ENCODE assay signal across 24 cellular contexts in the genomic region with DNA sequence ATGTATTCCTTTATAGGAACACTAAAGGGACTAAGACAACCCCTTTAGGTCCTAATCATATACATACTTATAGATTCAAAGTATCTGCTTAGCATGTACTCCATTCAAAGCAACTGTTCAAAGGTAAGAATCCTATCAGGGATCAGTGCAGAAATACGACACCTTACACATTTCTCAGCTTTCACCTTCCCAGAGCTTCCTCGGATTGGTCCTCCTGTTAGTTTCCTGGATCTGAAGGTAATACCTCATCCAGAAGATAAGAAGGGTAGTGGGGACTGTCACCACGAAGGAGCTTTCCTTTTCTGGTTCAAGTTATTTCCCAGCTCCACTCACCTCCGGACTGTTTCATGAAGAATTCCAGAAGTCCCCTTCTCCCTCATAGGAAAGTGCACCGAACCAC. TPM values are rescaled to one million over a fixed set of nuclear protein-coding genes. Genes with fewer than 3 reads are reported as not detected.
A peak's percentile ranks its signal among the peaks of the same experiment; 100 is the strongest.
DNase-seq lines count a peak whose midpoint lies in the region; ATAC-seq and TF ChIP-seq lines count a peak whose summit lies in the region.
"Had no signal": no experiment of that assay in that cellular context is flagged by ENCODE, and none has a peak within 500 bp of the region (broad histone marks: within the 10 kb centered on the region; RNA-seq: fewer than 3 reads in every experiment).

No MANE protein-coding gene starts in this region.

- DNase-seq in MCF 10A (ENCODE audit: unreplicated experiment) (no peak), mammary epithelial cell (no peak), NCI-H2171 (lab: John Stamatoyannopoulos, UW) (peak; percentile 48), UCSD-AML1 (lab: John Stamatoyannopoulos, UW; ENCODE audit: unreplicated experiment) (no peak)
- DNase-seq in stimulated activated naive B cell treated with anti-CD40 and anti-IgM and Interleukin-4, amounts not matched to agents 10 μg/mL and 1 μg/mL and 100 μg/mL, for 72 hours = no peak
- DNase-seq: activated CD4-positive, alpha-beta T cell treated with anti-CD3 and anti-CD28 coated beads, Interleukin-2, amount 50 U/mL, for 48 hours; activated naive CD4-positive, alpha-beta T cell treated with anti-CD3 and anti-CD28 coated beads for 36 hours; activated T-cell treated with anti-CD3 and anti-CD28 coated beads for 4 hours; CD8-positive, alpha-beta T cell; effector memory CD4-positive, alpha-beta T cell; head of caudate nucleus; kidney; NCI-H1417 treated with DMSO at 0.1 percent for 48 hours; NCI-H446 treated with DMSO at 0.1 percent for 48 hours; right cardiac atrium; T-helper 1 cell; transverse colon had no signal

- no peak for ATAC-seq in stimulated activated naive B cell treated with anti-CD40 and anti-IgM and Interleukin-4, amounts not matched to agents 10 μg/mL and 1 μg/mL and 100 μg/mL, for 72 hours (replicated peaks)
- ATAC-seq in HG02678 (IDR thresholded peaks at IDR 0.05; ENCODE audit: unreplicated experiment) = no peak
- no peak for ATAC-seq in HG03139 (IDR thresholded peaks at IDR 0.05; ENCODE audit: unreplicated experiment)
- ATAC-seq: CD8-positive, alpha-beta T cell had no signal

- H3K9me3 ChIP-seq in mammary epithelial cell (replicated peaks; ENCODE audit: insufficient read depth, low read length) (no peaks in the 10 kb centered on the region), iPS-20b (ENCODE audit: insufficient read depth, low read depth, low read length) (no peaks in the 10 kb centered on the region)
- H3K9me3 ChIP-seq: ascending aorta, HAP-1, transverse colon had no signal

- H3K4me3 Mint-ChIP-seq in MCF 10A (ENCODE audit: unreplicated experiment) = no peak overlapping the region
- H3K4me3 Mint-ChIP-seq in stimulated activated naive B cell treated with anti-CD40 and anti-IgM and Interleukin-4, amounts not matched to agents 10 μg/mL and 1 μg/mL and 100 μg/mL, for 72 hours = no peak overlapping the region
- H3K4me3 Mint-ChIP-seq: activated naive CD4-positive, alpha-beta T cell treated with anti-CD3 and anti-CD28 coated beads for 36 hours; CD8-positive, alpha-beta T cell; stimulated activated naive CD8-positive, alpha-beta T cell treated with anti-CD3 and anti-CD28 coated beads, Interleukin-15, Interleukin-2, amounts not matched to agents 100 ng/mL and 50 ng/mL, for 24 hours had no signal

- dilution Hi-C loops in mammary epithelial cell (cut with HindIII; ENCODE audit: low sequenced_read_pairs) = no loop called here

- BruUV-seq in MCF 10A (replicated peaks; lab: Mats Ljungman, UMichigan) (no TSS peak), mammary epithelial cell (replicated peaks; lab: Mats Ljungman, UMichigan) (no TSS peak)

- H3K79me2 ChIP-seq in mammary epithelial cell (ENCODE audit: insufficient read depth, low read length) = peaks cover 95% of the 10 kb centered on the region

- POLR2A ChIA-PET in MCF 10A (lab: Yijun Ruan, JAX) = no interaction called here

- H3K4me2 ChIP-seq in mammary epithelial cell (ENCODE audit: insufficient read depth, low read depth, low read length) = no peak overlapping the region

- H3K4me1 ChIP-seq in mammary epithelial cell (ENCODE audit: insufficient read depth, low read length) = no peaks in the 10 kb centered on the region
- peaks cover 17% of the 10 kb centered on the region for H3K4me1 ChIP-seq in iPS-20b (ENCODE audit: insufficient read depth, low read length)
- H3K4me1 ChIP-seq: ascending aorta had no signal

- CTCF ChIA-PET in MCF 10A (lab: Yijun Ruan, JAX) = interaction anchor here (1.0 kb wide), 1 partner anchor 16 kb away, joined by 3 read pairs; no protein-coding TSS in a partner anchor
- CTCF ChIA-PET in mammary epithelial cell (lab: Charles Lee; ENCODE audit: low non-redundant PET) = no interaction called here

- TF ChIP-seq CTCF in MCF 10A (IDR thresholded peaks at IDR 0.05; ENCODE audit: unreplicated experiment) (no peak), mammary epithelial cell (conservative IDR thresholded peaks at IDR 0.05 in 1 of 2, IDR thresholded peaks at IDR 0.05 in 1 of 2; ENCODE audit: extremely low read depth in 1 of 2, insufficient read depth in 1 of 2, low read depth in 1 of 2, low read length in 2 of 2) (no peak)

- peaks cover 2% of the 10 kb centered on the region for H3K36me3 ChIP-seq in mammary epithelial cell (ENCODE audit: insufficient read depth, low read length)
- no peaks in the 10 kb centered on the region for H3K36me3 ChIP-seq in iPS-20b (ENCODE audit: insufficient read depth, low read depth, low read length)
- H3K36me3 ChIP-seq: ascending aorta, HAP-1, transverse colon had no signal

- peaks cover 25% of the 10 kb centered on the region for H3K4me1 Mint-ChIP-seq in MCF 10A (ENCODE audit: insufficient read depth, unreplicated experiment)
- peaks cover 33 to 48% of the 10 kb centered on the region in 2 donors for H3K4me1 Mint-ChIP-seq in stimulated activated naive B cell treated with anti-CD40 and anti-IgM and Interleukin-4, amounts not matched to agents 10 μg/mL and 1 μg/mL and 100 μg/mL, for 72 hours

- H3K27ac Mint-ChIP-seq in MCF 10A (ENCODE audit: low read depth, unreplicated experiment) = peak overlapping the region; percentile 59
- peak overlapping the region; percentile 75 for H3K27ac Mint-ChIP-seq in stimulated activated naive B cell treated with anti-CD40 and anti-IgM and Interleukin-4, amounts not matched to agents 10 μg/mL and 1 μg/mL and 100 μg/mL, for 72 hours
- H3K27ac Mint-ChIP-seq: activated naive CD4-positive, alpha-beta T cell treated with anti-CD3 and anti-CD28 coated beads for 36 hours; CD8-positive, alpha-beta T cell; stimulated activated naive CD8-positive, alpha-beta T cell treated with anti-CD3 and anti-CD28 coated beads, Interleukin-15, Interleukin-2, amounts not matched to agents 100 ng/mL and 50 ng/mL, for 24 hours had no signal

- H3K27ac ChIP-seq in mammary epithelial cell (ENCODE audit: insufficient read depth, low read depth, low read length) (no peak overlapping the region), iPS-20b (ENCODE audit: low read length) (peak overlapping the region; percentile 1)
- H3K27ac ChIP-seq: ascending aorta, transverse colon, VCaP had no signal

- no peaks in the 10 kb centered on the region for H3K27me3 Mint-ChIP-seq in MCF 10A (ENCODE audit: insufficient read depth, unreplicated experiment)
- H3K27me3 Mint-ChIP-seq in stimulated activated naive B cell treated with anti-CD40 and anti-IgM and Interleukin-4, amounts not matched to agents 10 μg/mL and 1 μg/mL and 100 μg/mL, for 72 hours = no peaks in the 10 kb centered on the region
- H3K27me3 Mint-ChIP-seq: stimulated activated naive CD8-positive, alpha-beta T cell treated with anti-CD3 and anti-CD28 coated beads, Interleukin-15, Interleukin-2, amounts not matched to agents 100 ng/mL and 50 ng/mL, for 24 hours had no signal

- in situ Hi-C loops in mammary epithelial cell (cut with MboI; ENCODE audit: low sequenced_read_pairs in 2 of 2) = no loop called here

- H3K9ac ChIP-seq in mammary epithelial cell (ENCODE audit: insufficient read depth, low read length) (no peak overlapping the region), iPS-20b (ENCODE audit: low read depth, low read length) (no peak overlapping the region)

- H4K20me1 ChIP-seq in mammary epithelial cell (ENCODE audit: insufficient read depth, low read length) = peaks cover 5% of the 10 kb centered on the region

- no peaks in the 10 kb centered on the region for H3K9me3 Mint-ChIP-seq in MCF 10A (ENCODE audit: unreplicated experiment)
- H3K9me3 Mint-ChIP-seq in stimulated activated naive B cell treated with anti-CD40 and anti-IgM and Interleukin-4, amounts not matched to agents 10 μg/mL and 1 μg/mL and 100 μg/mL, for 72 hours = peaks cover 0 to 2% of the 10 kb centered on the region in 2 donors
- H3K9me3 Mint-ChIP-seq: activated naive CD4-positive, alpha-beta T cell treated with anti-CD3 and anti-CD28 coated beads for 36 hours; CD8-positive, alpha-beta T cell; stimulated activated naive CD8-positive, alpha-beta T cell treated with anti-CD3 and anti-CD28 coated beads, Interleukin-15, Interleukin-2, amounts not matched to agents 100 ng/mL and 50 ng/mL, for 24 hours had no signal

- H3K36me3 Mint-ChIP-seq in MCF 10A (ENCODE audit: insufficient read depth, unreplicated experiment) = peaks cover 23% of the 10 kb centered on the region
- H3K36me3 Mint-ChIP-seq in stimulated activated naive B cell treated with anti-CD40 and anti-IgM and Interleukin-4, amounts not matched to agents 10 μg/mL and 1 μg/mL and 100 μg/mL, for 72 hours = peaks cover 18 to 30% of the 10 kb centered on the region in 2 donors

- H3K27me3 ChIP-seq in mammary epithelial cell (ENCODE audit: insufficient read depth, low read length) (no peaks in the 10 kb centered on the region), iPS-20b (ENCODE audit: insufficient read depth, low read length) (no peaks in the 10 kb centered on the region)
- H3K27me3 ChIP-seq: ascending aorta, transverse colon had no signal

- 80% methylated on average over 4 of the region's 5 CpGs for WGBS in mammary epithelial cell (ENCODE audit: low coverage, missing lambda C conversion rate)

- H2AFZ ChIP-seq in mammary epithelial cell (ENCODE audit: low read depth, low read length) = no peak overlapping the region

- H3K4me3 ChIP-seq in mammary epithelial cell (replicated peaks in 1 of 3; ENCODE audit: insufficient read depth in 1 of 3, low read depth in 2 of 3, low read length in 3 of 3) (no peak overlapping the region), iPS-20b (ENCODE audit: low read length) (peak overlapping the region; percentile 6; the same call in 1 of the 2 replicates)
- H3K4me3 ChIP-seq: ascending aorta, HAP-1, transverse colon had no signal

- intact Hi-C loops in MCF 10A (cut with micrococcal nuclease) = no loop called here
- intact Hi-C loops in mammary epithelial cell (cut with micrococcal nuclease) = no loop called here

RNA-seq across cellular contexts. Expression of a gene that starts 38.0 kb away (rescaled TPM):
- 45.6 and 55.9 TPM in 2 replicates for total RNA-seq in MCF 10A (2022)
- total RNA-seq in mammary epithelial cell = 10 to 100 TPM; 18.7 to 45.6 TPM
- polyA plus RNA-seq in mammary epithelial cell = 24.6 TPM
- polyA minus RNA-seq in mammary epithelial cell = 40.4 TPM
